Comparison of ENCODE assay signal across 28 cellular contexts in the genomic region with DNA sequence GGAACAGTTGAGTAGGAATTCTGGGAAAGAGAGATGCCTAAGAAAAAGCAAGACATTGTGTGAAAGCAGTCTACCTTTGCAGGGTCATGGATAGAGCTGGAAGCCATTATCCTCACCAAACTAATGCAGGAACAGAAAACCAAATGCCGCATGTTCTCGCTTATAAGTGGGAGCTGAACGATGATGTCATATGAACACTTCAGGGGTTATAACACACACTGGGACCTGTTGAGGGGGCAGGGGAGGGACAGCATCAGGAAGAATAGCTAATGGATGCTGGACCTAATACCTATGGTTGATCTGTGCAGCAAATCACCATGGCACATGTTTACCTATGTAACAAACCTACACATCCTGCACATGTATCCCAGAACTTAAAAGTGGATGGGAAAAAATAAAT.
"Had no signal": no experiment of that assay in that cellular context is flagged by ENCODE, and none has a peak within 500 bp of the region (broad histone marks: within the 10 kb centered on the region; RNA-seq: fewer than 3 reads in every experiment).

No MANE protein-coding gene starts in this region.

- H3K4me3 ChIP-seq: neural progenitor cell, ovary, psoas muscle, sigmoid colon, stomach, thoracic aorta, thyroid gland, tibial nerve, upper lobe of right lung, uterus had no signal

- H3K36me3 Mint-ChIP-seq: naive B cell; natural killer cell treated with Interleukin-12 subunit alpha and Interleukin-12 subunit beta and Interleukin-15 and Interleukin-18, amount 100 ng/mL, for 72 hours; stimulated activated effector memory CD8-positive, alpha-beta T cell treated with anti-CD3 and anti-CD28 coated beads, Interleukin-12 subunit alpha, Interleukin-12 subunit beta, amount 100 ng/mL, for 72 hours; stimulated activated naive B cell treated with anti-CD40 and anti-IgM and Interleukin-4, amounts not matched to agents 10 μg/mL and 1 μg/mL and 100 μg/mL, for 72 hours had no signal

- H2AFZ ChIP-seq: neural progenitor cell, parathyroid adenoma had no signal

- H3K9me3 Mint-ChIP-seq: naive B cell; naive thymus-derived CD8-positive, alpha-beta T cell; natural killer cell treated with Interleukin-12 subunit alpha and Interleukin-12 subunit beta and Interleukin-15 and Interleukin-18, amount 100 ng/mL, for 72 hours; neural progenitor cell; stimulated activated effector memory CD8-positive, alpha-beta T cell treated with anti-CD3 and anti-CD28 coated beads, Interleukin-12 subunit alpha, Interleukin-12 subunit beta, amount 100 ng/mL, for 72 hours; stimulated activated naive B cell treated with anti-CD40 and anti-IgM and Interleukin-4, amounts not matched to agents 10 μg/mL and 1 μg/mL and 100 μg/mL, for 72 hours; stimulated activated naive CD8-positive, alpha-beta T cell treated with anti-CD3 and anti-CD28 coated beads, Interleukin-15, Interleukin-2, amounts not matched to agents 100 ng/mL and 50 ng/mL, for 24 hours; type B pancreatic cell had no signal

- ATAC-seq: naive thymus-derived CD8-positive, alpha-beta T cell; natural killer cell treated with Interleukin-12 subunit alpha and Interleukin-12 subunit beta and Interleukin-15 and Interleukin-18, amount 100 ng/mL, for 72 hours; right cardiac atrium; stimulated activated effector memory CD8-positive, alpha-beta T cell treated with anti-CD3 and anti-CD28 coated beads, Interleukin-12 subunit alpha, Interleukin-12 subunit beta, amount 100 ng/mL, for 72 hours; stimulated activated naive B cell treated with anti-CD40 and anti-IgM and Interleukin-4, amounts not matched to agents 10 μg/mL and 1 μg/mL and 100 μg/mL, for 72 hours; upper lobe of right lung had no signal

- H3K27ac ChIP-seq: neural progenitor cell, ovary, parathyroid adenoma, psoas muscle, sigmoid colon, stomach, thoracic aorta, thyroid gland, tibial nerve, upper lobe of right lung, uterus had no signal

- H3K27me3 ChIP-seq: neural progenitor cell, ovary, sigmoid colon, stomach, thyroid gland, tibial nerve, upper lobe of right lung, uterus had no signal

- DNase-seq: naive B cell; naive thymus-derived CD8-positive, alpha-beta T cell; occipital lobe; ovary; posterior cingulate gyrus; psoas muscle; right cardiac atrium; sigmoid colon; small intestine; stimulated activated CD4-positive, alpha-beta T cell treated with anti-CD3 and anti-CD28 coated beads, Interleukin-15, amount 100 ng/mL, for 24 hours; stimulated activated CD4-positive, alpha-beta T cell treated with anti-CD3 and anti-CD28 coated beads, Interleukin-2, amount 100 ng/mL, for 24 hours; stimulated activated CD4-positive, alpha-beta T cell treated with anti-CD3 and anti-CD28 coated beads, Interleukin-2, amount 100 ng/mL, for 48 hours; stimulated activated CD4-positive, alpha-beta T cell treated with anti-CD3 and anti-CD28 coated beads, Interleukin-4, amount 100 ng/mL, for 24 hours; stimulated activated naive B cell treated with anti-CD40 and anti-IgM and Interleukin-4, amounts not matched to agents 10 μg/mL and 1 μg/mL and 100 μg/mL, for 72 hours; stimulated activated naive CD4-positive, alpha-beta T cell treated with Interleukin-2 at 50 U/mL for 16 hours; stomach; thyroid gland; upper lobe of right lung; uterus had no signal

- H3K9ac ChIP-seq: neural progenitor cell, parathyroid adenoma had no signal

- H3K27ac Mint-ChIP-seq: naive thymus-derived CD8-positive, alpha-beta T cell; natural killer cell treated with Interleukin-12 subunit alpha and Interleukin-12 subunit beta and Interleukin-15 and Interleukin-18, amount 100 ng/mL, for 72 hours; neural progenitor cell; progenitor cell of endocrine pancreas; stimulated activated effector memory CD8-positive, alpha-beta T cell treated with anti-CD3 and anti-CD28 coated beads, Interleukin-12 subunit alpha, Interleukin-12 subunit beta, amount 100 ng/mL, for 72 hours; stimulated activated naive B cell treated with anti-CD40 and anti-IgM and Interleukin-4, amounts not matched to agents 10 μg/mL and 1 μg/mL and 100 μg/mL, for 72 hours; stimulated activated naive CD8-positive, alpha-beta T cell treated with anti-CD3 and anti-CD28 coated beads, Interleukin-15, Interleukin-2, amounts not matched to agents 100 ng/mL and 50 ng/mL, for 24 hours; type B pancreatic cell had no signal

- H3K79me2 ChIP-seq: parathyroid adenoma had no signal

- FAIRE-seq: small intestine had no signal

- H3K4me1 Mint-ChIP-seq: naive B cell; stimulated activated effector memory CD8-positive, alpha-beta T cell treated with anti-CD3 and anti-CD28 coated beads, Interleukin-12 subunit alpha, Interleukin-12 subunit beta, amount 100 ng/mL, for 72 hours; stimulated activated naive B cell treated with anti-CD40 and anti-IgM and Interleukin-4, amounts not matched to agents 10 μg/mL and 1 μg/mL and 100 μg/mL, for 72 hours had no signal

- H3K4me1 ChIP-seq: parathyroid adenoma, sigmoid colon, thyroid gland, tibial nerve, upper lobe of right lung, uterus had no signal

- H3K9me3 ChIP-seq: ovary, psoas muscle, sigmoid colon, stomach, thoracic aorta, thyroid gland, tibial nerve, upper lobe of right lung, uterus had no signal

- H3K4me2 ChIP-seq: neural progenitor cell had no signal

- H3K36me3 ChIP-seq: ovary, sigmoid colon, thoracic aorta, thyroid gland, upper lobe of right lung, uterus had no signal

- H3K27me3 Mint-ChIP-seq: naive B cell; naive thymus-derived CD8-positive, alpha-beta T cell; natural killer cell treated with Interleukin-12 subunit alpha and Interleukin-12 subunit beta and Interleukin-15 and Interleukin-18, amount 100 ng/mL, for 72 hours; progenitor cell of endocrine pancreas; stimulated activated naive B cell treated with anti-CD40 and anti-IgM and Interleukin-4, amounts not matched to agents 10 μg/mL and 1 μg/mL and 100 μg/mL, for 72 hours; stimulated activated naive CD8-positive, alpha-beta T cell treated with anti-CD3 and anti-CD28 coated beads, Interleukin-15, Interleukin-2, amounts not matched to agents 100 ng/mL and 50 ng/mL, for 24 hours; type B pancreatic cell had no signal

- H3K4me3 Mint-ChIP-seq: naive B cell; naive thymus-derived CD8-positive, alpha-beta T cell; natural killer cell treated with Interleukin-12 subunit alpha and Interleukin-12 subunit beta and Interleukin-15 and Interleukin-18, amount 100 ng/mL, for 72 hours; neural progenitor cell; stimulated activated effector memory CD8-positive, alpha-beta T cell treated with anti-CD3 and anti-CD28 coated beads, Interleukin-12 subunit alpha, Interleukin-12 subunit beta, amount 100 ng/mL, for 72 hours; stimulated activated naive B cell treated with anti-CD40 and anti-IgM and Interleukin-4, amounts not matched to agents 10 μg/mL and 1 μg/mL and 100 μg/mL, for 72 hours; stimulated activated naive CD8-positive, alpha-beta T cell treated with anti-CD3 and anti-CD28 coated beads, Interleukin-15, Interleukin-2, amounts not matched to agents 100 ng/mL and 50 ng/mL, for 24 hours; type B pancreatic cell had no signal
